Comparison of ENCODE assay signal across 27 cellular contexts in the genomic region with DNA sequence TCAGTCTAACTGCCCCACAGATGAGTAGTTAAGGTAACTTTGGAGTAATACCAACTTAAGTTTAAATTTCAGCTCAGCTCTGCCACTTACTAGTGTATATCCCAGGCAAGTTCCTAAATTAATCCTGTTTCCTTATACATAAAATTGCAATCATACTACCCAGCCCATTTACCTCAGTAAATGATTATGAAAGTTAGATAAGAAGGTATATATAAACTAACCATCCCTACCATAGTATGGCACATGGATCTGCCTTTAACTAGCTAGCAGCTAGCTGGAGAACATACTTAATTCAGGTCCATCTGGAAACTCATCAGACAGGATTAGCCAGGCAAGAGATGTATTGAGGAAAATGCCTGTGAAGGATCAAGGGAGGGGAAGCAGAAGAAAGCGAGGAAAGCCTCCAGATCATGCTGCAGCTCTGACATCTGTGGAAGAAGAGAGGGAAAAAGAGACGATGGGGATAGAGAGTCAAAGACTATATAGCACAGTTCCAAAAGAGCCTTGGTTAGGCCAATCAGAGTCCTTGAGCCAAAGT.
"Had no signal": no experiment of that assay in that cellular context is flagged by ENCODE, and none has a peak within 500 bp of the region (broad histone marks: within the 10 kb centered on the region; RNA-seq: fewer than 3 reads in every experiment).

No MANE protein-coding gene starts in this region.

- H3K36me3 Mint-ChIP-seq: activated naive CD8-positive, alpha-beta T cell treated with anti-CD3 and anti-CD28 coated beads for 36 hours had no signal

- H3K27me3 Mint-ChIP-seq: activated CD8-positive, alpha-beta T cell treated with anti-CD3 and anti-CD28 coated beads for 36 hours; activated naive CD8-positive, alpha-beta T cell treated with anti-CD3 and anti-CD28 coated beads for 36 hours; activated T-helper 17 cell treated with anti-CD3 and anti-CD28 coated beads, Interleukin-2, amount 50 U/mL, for 72 hours had no signal

- DNase-seq: activated CD4-positive, alpha-beta T cell treated with anti-CD3 and anti-CD28 coated beads, Interleukin-2, amount 10 ng/mL, durations not matched to agents 24 days and 14 days; activated CD4-positive, alpha-beta T cell treated with anti-CD3 and anti-CD28 coated beads, Interleukin-2, amount 50 U/mL, for 4 hours; activated CD8-positive, alpha-beta T cell treated with anti-CD3 and anti-CD28 coated beads for 36 hours; activated effector memory CD4-positive, alpha-beta T cell treated with anti-CD3 and anti-CD28 coated beads, Interleukin-2, amount 50 U/mL, for 16 hours; activated naive CD4-positive, alpha-beta T cell; activated naive CD4-positive, alpha-beta T cell treated with anti-CD3 and anti-CD28 coated beads, Interleukin-2, amount 50 U/mL, for 16 hours; activated naive CD8-positive, alpha-beta T cell treated with anti-CD3 and anti-CD28 coated beads for 36 hours; activated T-cell treated with anti-CD3 and anti-CD28 coated beads, Interleukin-2, amount 50 U/mL, for 1 hour; activated T-cell treated with anti-CD3 and anti-CD28 coated beads, Interleukin-2, amount 50 U/mL, for 72 hours; amniotic stem cell; aorta; brain microvascular endothelial cell; central memory CD4-positive, alpha-beta T cell; NCI-H1092 treated with DMSO at 0.1 percent for 48 hours; NCI-H1417; NCI-H187 treated with DMSO at 0.1 percent for 48 hours; NCI-H2081; NCI-H226; NCI-H446 treated with DMSO at 0.1 percent for 48 hours; NCI-H748 treated with DMSO at 0.1 percent for 48 hours; Peyer's patch; SW 1271; T-helper 1 cell; T1000 had no signal

- ATAC-seq: activated CD8-positive, alpha-beta T cell treated with anti-CD3 and anti-CD28 coated beads for 36 hours; activated T-cell treated with anti-CD3 and anti-CD28 coated beads, Interleukin-2, amount 50 U/mL, for 72 hours; activated T-helper 17 cell treated with anti-CD3 and anti-CD28 coated beads, Interleukin-2, amount 50 U/mL, for 72 hours; Right ventricle myocardium inferior had no signal

- H3K4me3 ChIP-seq: Peyer's patch had no signal

- H3K4me1 ChIP-seq: Peyer's patch had no signal

- H3K9me3 Mint-ChIP-seq: activated CD4-positive, alpha-beta T cell treated with anti-CD3 and anti-CD28 coated beads, Interleukin-2, amount 10 ng/mL, durations not matched to agents 24 days and 14 days; activated CD8-positive, alpha-beta T cell treated with anti-CD3 and anti-CD28 coated beads for 36 hours; activated naive CD8-positive, alpha-beta T cell treated with anti-CD3 and anti-CD28 coated beads for 36 hours; activated T-cell treated with anti-CD3 and anti-CD28 coated beads, Interleukin-2, amount 50 U/mL, for 72 hours; activated T-helper 17 cell treated with anti-CD3 and anti-CD28 coated beads, Interleukin-2, amount 50 U/mL, for 72 hours had no signal

- H3K4me1 Mint-ChIP-seq: activated T-helper 17 cell treated with anti-CD3 and anti-CD28 coated beads, Interleukin-2, amount 50 U/mL, for 72 hours had no signal

- H3K4me3 Mint-ChIP-seq: activated CD4-positive, alpha-beta T cell treated with anti-CD3 and anti-CD28 coated beads, Interleukin-2, amount 10 ng/mL, durations not matched to agents 24 days and 14 days; activated CD8-positive, alpha-beta T cell treated with anti-CD3 and anti-CD28 coated beads for 36 hours; activated naive CD8-positive, alpha-beta T cell treated with anti-CD3 and anti-CD28 coated beads for 36 hours; activated T-cell treated with anti-CD3 and anti-CD28 coated beads, Interleukin-2, amount 50 U/mL, for 72 hours; activated T-helper 17 cell treated with anti-CD3 and anti-CD28 coated beads, Interleukin-2, amount 50 U/mL, for 72 hours had no signal

- H3K27ac ChIP-seq: brain microvascular endothelial cell, Peyer's patch, RWPE1 had no signal

- H3K36me3 ChIP-seq: brain microvascular endothelial cell, Peyer's patch had no signal

- H3K27me3 ChIP-seq: brain microvascular endothelial cell, Peyer's patch had no signal

- H3K27ac Mint-ChIP-seq: activated CD4-positive, alpha-beta T cell treated with anti-CD3 and anti-CD28 coated beads, Interleukin-2, amount 10 ng/mL, durations not matched to agents 24 days and 14 days; activated CD8-positive, alpha-beta T cell treated with anti-CD3 and anti-CD28 coated beads for 36 hours; activated T-cell treated with anti-CD3 and anti-CD28 coated beads, Interleukin-2, amount 50 U/mL, for 72 hours; activated T-helper 17 cell treated with anti-CD3 and anti-CD28 coated beads, Interleukin-2, amount 50 U/mL, for 72 hours had no signal

- H3K9me3 ChIP-seq: Peyer's patch had no signal
